Comparison of ENCODE assay signal across 9 cellular contexts in the genomic region with DNA sequence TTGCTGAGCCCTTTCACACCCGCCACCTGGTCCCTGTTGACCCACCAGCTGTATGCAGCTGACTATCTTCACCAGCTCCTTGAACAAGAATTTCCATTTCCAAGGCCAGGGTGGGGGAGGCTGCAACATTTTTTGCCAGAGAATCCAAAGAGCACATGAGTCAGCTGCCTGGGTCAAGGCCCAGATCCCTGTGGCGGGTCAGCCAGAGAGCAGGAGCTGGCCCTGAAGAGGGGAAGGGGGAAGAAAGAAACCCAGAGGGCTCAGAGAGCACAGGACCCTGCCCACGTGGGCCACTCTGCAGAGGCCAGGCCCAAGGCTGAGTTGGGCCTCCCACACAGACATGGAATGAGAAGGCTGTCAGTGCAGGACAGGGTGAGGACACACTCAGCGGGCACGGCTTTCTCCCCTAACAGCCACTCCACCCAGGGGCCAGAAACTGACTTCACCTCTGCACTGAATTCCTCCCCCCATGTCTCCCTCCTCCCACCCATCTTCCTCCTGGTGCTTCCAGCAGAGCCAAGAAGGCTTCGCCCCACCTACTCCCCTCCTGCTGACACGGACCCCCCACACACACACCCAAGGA. TPM values are rescaled to one million over a fixed set of nuclear protein-coding genes. Genes with fewer than 3 reads are reported as not detected.
DNase-seq lines count a peak whose midpoint lies in the region; ATAC-seq and TF ChIP-seq lines count a peak whose summit lies in the region.
"Had no signal": no experiment of that assay in that cellular context is flagged by ENCODE, and none has a peak within 500 bp of the region (broad histone marks: within the 10 kb centered on the region; RNA-seq: fewer than 3 reads in every experiment).

No MANE protein-coding gene starts in this region.

- peak overlapping the region; percentile 82 for H3K27ac ChIP-seq in PC-3 (ENCODE audit: low read length)
- peak overlapping the region; percentile 76 for H3K27ac ChIP-seq in muscle layer of colon (ENCODE audit: low read depth, low read length)
- peak overlapping the region; percentile 8 to 14 for H3K27ac ChIP-seq in aorta (ENCODE audit: low read depth in 1 of 2, low read length in 2 of 2)

- H3K4me2 ChIP-seq in PC-3 (ENCODE audit: low read length): peak overlapping the region; percentile 60

- H3K36me3 ChIP-seq in PC-3 (ENCODE audit: low read depth, low read length) (no peaks in the 10 kb centered on the region), muscle layer of colon (ENCODE audit: insufficient read depth, low read length) (no peaks in the 10 kb centered on the region), aorta (ENCODE audit: control insufficient read depth in 1 of 2, insufficient read depth in 2 of 2, low read length in 1 of 2) (no peaks in the 10 kb centered on the region)

- no peaks in the 10 kb centered on the region for H4K20me1 ChIP-seq in PC-3 (ENCODE audit: low read length)

- CTCF ChIA-PET in PC-3 (lab: Charles Lee): interaction anchor here (0.5 to 1.1 kb wide), 5 partner anchors 12 to 151 kb away, joined by 3 to 5 read pairs (median 4); a partner anchor contains a TSS

- H3K4me1 ChIP-seq in PC-3 (ENCODE audit: insufficient read depth, low read length) (peaks cover 46% of the 10 kb centered on the region), muscle layer of colon (ENCODE audit: insufficient read depth, low read length) (peaks cover 20% of the 10 kb centered on the region), aorta (ENCODE audit: control insufficient read depth in 1 of 2, insufficient read depth in 2 of 2, low read length in 2 of 2) (peaks cover 0 to 7% of the 10 kb centered on the region in 2 donors)

- peak; percentile 72 for ATAC-seq in PC-3
- peak; percentile 91 for ATAC-seq in aorta (ENCODE audit: low FRiP score)
- no peak for ATAC-seq in GM21360 (IDR thresholded peaks at IDR 0.05; ENCODE audit: unreplicated experiment)
- ATAC-seq in HG02852 (IDR thresholded peaks at IDR 0.05; ENCODE audit: unreplicated experiment): no peak

- peak overlapping the region; percentile 52 for H2AFZ ChIP-seq in PC-3 (ENCODE audit: low read length)

- POLR2A ChIA-PET in PC-3 (lab: Charles Lee; ENCODE audit: unreplicated experiment): interaction anchor here (0.6 to 1.4 kb wide), 8 partner anchors 9 to 299 kb away, joined by 3 to 8 read pairs (median 4); a partner anchor contains a TSS

- TF ChIP-seq CTCF in PC-3 (conservative IDR thresholded peaks at IDR 0.05; ENCODE audit: low read depth, low read length): no peak

- no peaks in the 10 kb centered on the region for H3K9me3 ChIP-seq in PC-3 (ENCODE audit: low read length)
- H3K9me3 ChIP-seq in muscle layer of colon (ENCODE audit: low read length): no peaks in the 10 kb centered on the region
- H3K9me3 ChIP-seq in aorta (ENCODE audit: control insufficient read depth, low read length): no peaks in the 10 kb centered on the region

- H3K27me3 ChIP-seq in PC-3 (ENCODE audit: low read length) (no peaks in the 10 kb centered on the region), muscle layer of colon (ENCODE audit: control insufficient read depth in 1 of 2, insufficient read depth in 2 of 2, low read length in 2 of 2) (no peaks in the 10 kb centered on the region), aorta (ENCODE audit: control insufficient read depth in 1 of 2, insufficient read depth in 2 of 2, low read length in 1 of 2) (no peaks in the 10 kb centered on the region)

- H3K9me2 ChIP-seq in PC-3 (replicated peaks; ENCODE audit: low read length): no peaks in the 10 kb centered on the region

- H3K9ac ChIP-seq in PC-3 (ENCODE audit: low read length) (peak overlapping the region; percentile 52), muscle layer of colon (ENCODE audit: low read length) (no peak overlapping the region)

- H3K79me2 ChIP-seq in PC-3 (ENCODE audit: low read length): no peaks in the 10 kb centered on the region

- intact Hi-C loops in PC-3 (cut with micrococcal nuclease): loop anchor here (5.0 kb wide), 1 partner anchor 240 kb away; no protein-coding TSS in a partner anchor
- intact Hi-C loops in aorta (cut with DNase I): loop anchor here (5.0 kb wide), 2 partner anchors 105 to 120 kb away; a partner anchor contains a TSS

- BruUV-seq in PC-3 (replicated peaks; lab: Mats Ljungman, UMichigan): TSS peak; percentile 40

- DNase-seq in PC-3 (peak; percentile 94), fibroblast of gingiva (ENCODE audit: low read depth) (peak; percentile 86), aorta (peak; percentile 91 to 94), NCI-H524 (lab: John Stamatoyannopoulos, UW) (no peak)
- DNase-seq: activated gamma-delta T cell, SHP77 treated with DMSO at 0.1 percent for 48 hours had no signal

- H3F3A ChIP-seq in PC-3 (ENCODE audit: low read length, unreplicated experiment): peaks cover 1% of the 10 kb centered on the region

- WGBS in aorta, 2 donors: 4 to 6% methylated on average over 7 of the region's 7 CpGs

- no peak overlapping the region for H3K4me3 ChIP-seq in PC-3 (ENCODE audit: low read length)
- no peak overlapping the region for H3K4me3 ChIP-seq in muscle layer of colon (ENCODE audit: low read depth in 1 of 2, low read length in 2 of 2)
- no peak overlapping the region for H3K4me3 ChIP-seq in aorta (ENCODE audit: low read length in 2 of 2)

RNA-seq across cellular contexts. Expression of a gene that starts 28.9 kb away (rescaled TPM):
- total RNA-seq in PC-3 (2014; rRNA removed) (1,818 and 2,572 TPM in 2 replicates), aorta (1,000 to 10,000 TPM in 1 of 2 donors, 100 to 1,000 TPM in 1; 934 to 1,126 TPM)
- 1,000 to 10,000 TPM; 3,932 to 5,181 TPM for polyA plus RNA-seq in aorta

RNA-seq across cellular contexts. Expression of a gene that starts 33.8 kb away (rescaled TPM):
- total RNA-seq in PC-3 (2014; rRNA removed) (2.5 and 6.3 TPM in 2 replicates), aorta (not detected)
- polyA plus RNA-seq in aorta: not detected

RNA-seq across cellular contexts. Expression of a gene that starts 38.7 kb away (rescaled TPM):
- 32.2 and 55.8 TPM in 2 replicates for total RNA-seq in PC-3 (2014; rRNA removed)
- total RNA-seq in aorta: 100 to 1,000 TPM; 406 to 967 TPM
- 1,000 to 10,000 TPM; 3,369 to 4,033 TPM for polyA plus RNA-seq in aorta

RNA-seq across cellular contexts. Expression of a gene that starts 42.1 kb away (rescaled TPM):
- total RNA-seq in PC-3 (2014; rRNA removed) (4.6 and 7.9 TPM in 2 replicates), aorta (1 to 10 TPM; 2.3 to 3.8 TPM)
- polyA plus RNA-seq in aorta: 10 to 100 TPM in 1 of 2 donors, 1 to 10 TPM in 1; 3.0 to 11.7 TPM

RNA-seq across cellular contexts. Expression of a gene that starts 46.5 kb away (rescaled TPM):
- total RNA-seq in PC-3 (2014; rRNA removed): not detected in 2 replicates
- total RNA-seq in aorta: not detected
- polyA plus RNA-seq in aorta: not detected

Comparison
In these comparisons a context has a peak if more than half of its experiments do, and no peak if none do; other contexts are left out.
1. ATAC-seq: peak in PC-3 (single experiment) and aorta (single experiment); none in GM21360 (single experiment) and HG02852 (single experiment).
2. DNase-seq: peak in PC-3 (single experiment), fibroblast of gingiva (single experiment) and aorta (2 of 2); none in NCI-H524 (0 of 2).
3. H3K27ac ChIP-seq: peak in every context shown above with its lines; median percentile 82 in PC-3; 76 in muscle layer of colon; 11 in aorta.